8 cellular contexts compared by ENCODE assay signal in genomic region chr15:52651868-52652267, GRCh38. TPM values are rescaled to one million over a fixed set of nuclear protein-coding genes. Genes with fewer than 3 reads are reported as not detected.
DNase-seq lines count a peak whose midpoint lies in the region; ATAC-seq, FAIRE-seq and TF ChIP-seq lines count a peak whose summit lies in the region.

No MANE protein-coding gene starts in this region.

- TF ChIP-seq POLR2A in gastrocnemius medialis (IDR thresholded peaks at IDR 0.05), result no peak

- peak overlapping the region; percentile 6 to 34 (median 23) for H3K4me3 ChIP-seq in gastrocnemius medialis

- peaks cover 0 to 21% of the 10 kb centered on the region in 2 donors for H3K36me3 ChIP-seq in gastrocnemius medialis

- peak; percentile 97 for ATAC-seq in GM21576 (IDR thresholded peaks at IDR 0.05; ENCODE audit: unreplicated experiment)
- ATAC-seq in gastrocnemius medialis, result peak; percentile 68 to 86

- H3K27ac ChIP-seq in C4-2B (peak overlapping the region; percentile 34), caudate nucleus (ENCODE audit: low read depth, low read length) (peak overlapping the region; percentile 65), gastrocnemius medialis (peak overlapping the region; percentile 79 to 89 (median 83))

- peaks cover 85 to 98% of the 10 kb centered on the region in 2 donors for H3K4me1 ChIP-seq in gastrocnemius medialis

- peak; percentile 90 for DNase-seq in M059J (ENCODE audit: low read depth)
- peak; percentile 22 for DNase-seq in T-helper 9 cell
- peak in 58 of 61 donors; percentile 4 to 88 (median 47) for DNase-seq in caudate nucleus (lab: John Stamatoyannopoulos, UW)
- DNase-seq in iPS-NIHi11 (ENCODE audit: low spot score), result peak; percentile 81
- peak; percentile 69 for DNase-seq in gastrocnemius medialis
- DNase-seq in GM19239 (ENCODE audit: insufficient read length, low spot score), result no peak

- no peaks in the 10 kb centered on the region for H3K27me3 ChIP-seq in gastrocnemius medialis

- in situ Hi-C loops in gastrocnemius medialis (cut with MboI; ENCODE audit: low sequenced_read_pairs in 4 of 4), result loop anchor here in 1 of 4 donors (25.0 kb wide), 1 partner anchor 90 kb away; the partner anchor contains the start of gene ARPP19

- intact Hi-C loops in gastrocnemius medialis (cut with DNase I; ENCODE audit: low total_unique reads), result loop anchor here (2.0 kb wide), 1 partner anchor 27 kb away; the partner anchor contains the start of gene ATOSA

- TF ChIP-seq CTCF in C4-2B (conservative IDR thresholded peaks at IDR 0.05), result no peak
- no peak for TF ChIP-seq CTCF in gastrocnemius medialis (IDR thresholded peaks at IDR 0.05 in 4 of 5, conservative IDR thresholded peaks at IDR 0.05 in 1 of 5)

- H3K9me3 ChIP-seq in gastrocnemius medialis, result no peaks in the 10 kb centered on the region

- FAIRE-seq in GM19239 (lab: Jason Lieb, UNC), result no peak

RNA-seq across cellular contexts. Expression of gene ATOSA, which starts 27.3 kb away (rescaled TPM):
- 11.3 and 13.2 TPM in 2 replicates for total RNA-seq in M059J (2014; rRNA removed; shearing (Covaris generic))
- 100 to 1,000 TPM in 3 of 4 donors, 10 to 100 TPM in 1; 61.9 to 491 (median 137) TPM for total RNA-seq in gastrocnemius medialis
